ENCODE assay signal across 13 cellular contexts in the genomic region with DNA sequence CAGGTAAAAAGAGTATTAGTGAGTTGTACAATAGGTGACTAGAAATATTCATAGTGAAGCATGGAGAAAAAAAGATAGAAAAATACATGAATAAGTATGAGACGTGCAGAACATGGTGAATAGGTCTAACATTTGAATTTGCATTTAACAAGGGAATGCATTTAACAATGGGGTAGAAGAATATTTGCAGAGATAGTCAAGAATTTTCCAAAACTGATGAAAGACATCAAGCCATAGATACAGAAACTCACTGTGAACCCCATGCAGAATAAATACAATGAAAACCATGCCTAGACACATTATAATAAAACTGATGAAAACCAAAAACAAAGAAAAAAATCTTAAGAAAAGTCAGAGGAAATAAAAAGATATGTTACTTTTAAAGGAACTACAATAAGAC.
"Had no signal": no experiment of that assay in that cellular context is flagged by ENCODE, and none has a peak within 500 bp of the region (broad histone marks: within the 10 kb centered on the region; RNA-seq: fewer than 3 reads in every experiment).

No MANE protein-coding gene starts in this region.

- H3K36me3 ChIP-seq: colonic mucosa, esophagus muscularis mucosa, esophagus squamous epithelium, gastrocnemius medialis, gastroesophageal sphincter, heart left ventricle, heart right ventricle had no signal

- ATAC-seq: effector memory CD8-positive, alpha-beta T cell; esophagus mucosa; foreskin keratinocyte; gastrocnemius medialis; gastroesophageal sphincter; heart left ventricle; heart right ventricle had no signal

- H3K4me3 ChIP-seq: colonic mucosa, coronary artery, dorsolateral prefrontal cortex, esophagus muscularis mucosa, esophagus squamous epithelium, gastrocnemius medialis, gastroesophageal sphincter, heart left ventricle, heart right ventricle had no signal

- H3K4me1 ChIP-seq: colonic mucosa, esophagus muscularis mucosa, esophagus squamous epithelium, foreskin keratinocyte, gastrocnemius medialis, gastroesophageal sphincter, heart left ventricle, heart right ventricle had no signal

- H3K27ac ChIP-seq: colonic mucosa, coronary artery, dorsolateral prefrontal cortex, epithelial cell of prostate, esophagus muscularis mucosa, esophagus squamous epithelium, foreskin keratinocyte, gastrocnemius medialis, gastroesophageal sphincter, heart left ventricle, heart right ventricle had no signal

- H3K9me3 ChIP-seq: colonic mucosa, esophagus muscularis mucosa, esophagus squamous epithelium, gastrocnemius medialis, gastroesophageal sphincter had no signal
